ENCODE assay signal across 15 cellular contexts in genomic region chr12:4157122-4157521, GRCh38.
"Had no signal": no experiment of that assay in that cellular context is flagged by ENCODE, and none has a peak within 500 bp of the region (broad histone marks: within the 10 kb centered on the region; RNA-seq: fewer than 3 reads in every experiment).

No MANE protein-coding gene starts in this region.

- H3K36me3 ChIP-seq: brain microvascular endothelial cell, heart left ventricle, left ventricle myocardium inferior, stomach, thoracic aorta had no signal

- H3K27ac ChIP-seq: brain microvascular endothelial cell, dorsolateral prefrontal cortex, heart left ventricle, left ventricle myocardium inferior, parathyroid adenoma, stomach, thoracic aorta had no signal

- H3K9ac ChIP-seq: parathyroid adenoma had no signal

- H3K9me3 Mint-ChIP-seq: activated naive CD4-positive, alpha-beta T cell treated with anti-CD3 and anti-CD28 coated beads, Interleukin-2, amount 50 U/mL, for 24 hours had no signal

- H3K4me1 ChIP-seq: left ventricle myocardium inferior, parathyroid adenoma, stomach had no signal

- H2AFZ ChIP-seq: parathyroid adenoma had no signal

- DNase-seq: activated CD4-positive, alpha-beta memory T cell treated with anti-CD3 and anti-CD28 coated beads, Interleukin-2, amount 10 ng/mL, durations not matched to agents 7 days and 5 days; activated CD4-positive, alpha-beta T cell treated with anti-CD3 and anti-CD28 coated beads for 1 hour; activated CD8-positive, alpha-beta memory T cell treated with anti-CD3 and anti-CD28 coated beads, Interleukin-2, amount 50 U/mL, for 48 hours; amygdala; brain microvascular endothelial cell; dorsolateral prefrontal cortex; heart left ventricle; left ventricle myocardium inferior; stimulated activated CD4-positive, alpha-beta T cell treated with anti-CD3 and anti-CD28 coated beads, Interleukin-2, amount 100 ng/mL, for 48 hours; stomach had no signal

- FAIRE-seq: frontal cortex, islet of Langerhans had no signal

- H3K27me3 Mint-ChIP-seq: activated CD4-positive, alpha-beta memory T cell treated with anti-CD3 and anti-CD28 coated beads, Interleukin-2, amount 10 ng/mL, durations not matched to agents 7 days and 5 days; activated naive CD4-positive, alpha-beta T cell treated with anti-CD3 and anti-CD28 coated beads, Interleukin-2, amount 50 U/mL, for 24 hours had no signal

- H3K27ac Mint-ChIP-seq: activated CD4-positive, alpha-beta memory T cell treated with anti-CD3 and anti-CD28 coated beads, Interleukin-2, amount 10 ng/mL, durations not matched to agents 7 days and 5 days had no signal

- H3K27me3 ChIP-seq: brain microvascular endothelial cell, heart left ventricle, stomach had no signal

- H3K79me2 ChIP-seq: parathyroid adenoma had no signal

- H3K4me3 Mint-ChIP-seq: activated CD4-positive, alpha-beta memory T cell treated with anti-CD3 and anti-CD28 coated beads, Interleukin-2, amount 10 ng/mL, durations not matched to agents 7 days and 5 days; activated naive CD4-positive, alpha-beta T cell treated with anti-CD3 and anti-CD28 coated beads, Interleukin-2, amount 50 U/mL, for 24 hours had no signal

- H3K9me3 ChIP-seq: heart left ventricle, left ventricle myocardium inferior, stomach, thoracic aorta had no signal

- H3K4me3 ChIP-seq: dorsolateral prefrontal cortex, heart left ventricle, left ventricle myocardium inferior, stomach, thoracic aorta had no signal
